Comparison of ENCODE assay signal across 35 cellular contexts in the genomic region with DNA sequence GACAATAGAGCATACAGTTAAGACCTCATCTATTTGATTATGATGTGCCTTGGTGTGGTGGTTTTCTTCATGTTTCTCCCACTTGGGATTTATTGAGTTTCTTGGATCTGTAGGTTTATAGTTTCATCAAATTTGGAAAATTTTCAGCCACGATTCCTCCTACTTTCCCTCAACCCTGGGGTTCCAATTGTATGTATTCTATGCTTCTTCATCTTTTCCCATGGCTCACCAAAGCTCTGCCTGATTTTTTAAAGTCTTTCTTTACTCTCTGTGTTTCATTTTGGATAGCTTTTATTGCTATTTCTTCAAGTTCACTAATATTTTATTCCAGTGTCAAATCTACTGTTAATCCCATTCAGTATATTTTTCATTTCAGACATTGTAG.
"Had no signal": no experiment of that assay in that cellular context is flagged by ENCODE, and none has a peak within 500 bp of the region (broad histone marks: within the 10 kb centered on the region; RNA-seq: fewer than 3 reads in every experiment).

No MANE protein-coding gene starts in this region.

- DNase-seq: activated B cell treated with CpG ODN at 0.5 μM for 24 hours; activated CD4-positive, alpha-beta memory T cell treated with anti-CD3 and anti-CD28 coated beads for 36 hours; activated CD4-positive, alpha-beta T cell treated with anti-CD3 and anti-CD28 coated beads for 4 hours; activated CD4-positive, alpha-beta T cell treated with anti-CD3 and anti-CD28 coated beads, Interleukin-2, amount 10 ng/mL, durations not matched to agents 24 days and 14 days; activated CD4-positive, alpha-beta T cell treated with anti-CD3 and anti-CD28 coated beads, Interleukin-2, amount 50 U/mL, for 1 hour; activated CD4-positive, alpha-beta T cell treated with anti-CD3 and anti-CD28 coated beads, Interleukin-2, amount 50 U/mL, for 4 hours; activated CD4-positive, CD25-positive, alpha-beta regulatory T cell treated with anti-CD3 and anti-CD28 coated beads, Interleukin-2, amount 50 U/mL, for 72 hours; activated CD8-positive, alpha-beta memory T cell treated with anti-CD3 and anti-CD28 coated beads, Interleukin-2, amount 50 U/mL, for 4 hours; activated CD8-positive, alpha-beta T cell treated with anti-CD3 and anti-CD28 coated beads for 36 hours; activated effector memory CD4-positive, alpha-beta T cell treated with anti-CD3 and anti-CD28 coated beads, Interleukin-2, amount 50 U/mL, for 16 hours; activated gamma-delta T cell treated with Interleukin-2 at 50 U/mL for 16 hours; activated naive CD4-positive, alpha-beta T cell; activated naive CD4-positive, alpha-beta T cell treated with anti-CD3 and anti-CD28 coated beads for 36 hours; activated naive CD4-positive, alpha-beta T cell treated with anti-CD3 and anti-CD28 coated beads, Interleukin-2, amount 50 U/mL, for 16 hours; activated naive CD8-positive, alpha-beta T cell treated with anti-CD3 and anti-CD28 coated beads for 36 hours; activated T-cell treated with anti-CD3 and anti-CD28 coated beads for 4 hours; activated T-cell treated with anti-CD3 and anti-CD28 coated beads, Interleukin-2, amount 50 U/mL, for 1 hour; activated T-cell treated with anti-CD3 and anti-CD28 coated beads, Interleukin-2, amount 50 U/mL, for 4 hours; activated T-cell treated with anti-CD3 and anti-CD28 coated beads, Interleukin-2, amount 50 U/mL, for 72 hours; amniotic stem cell; aorta; body of pancreas; brain microvascular endothelial cell; central memory CD4-positive, alpha-beta T cell; T-helper 1 cell; T-helper 2 cell; T-helper 9 cell had no signal

- H3K4me3 ChIP-seq: adrenal gland, body of pancreas, breast epithelium had no signal

- H3K4me1 Mint-ChIP-seq: activated T-helper 17 cell treated with anti-CD3 and anti-CD28 coated beads, Interleukin-2, amount 50 U/mL, for 72 hours had no signal

- H3K27me3 ChIP-seq: adrenal gland, body of pancreas, brain microvascular endothelial cell, breast epithelium had no signal

- H3K27me3 Mint-ChIP-seq: activated B cell treated with CpG ODN at 0.5 μM for 24 hours; activated CD4-positive, alpha-beta memory T cell treated with anti-CD3 and anti-CD28 coated beads for 36 hours; activated CD4-positive, alpha-beta T cell treated with anti-CD3 and anti-CD28 coated beads, Interleukin-2, amount 10 ng/mL, durations not matched to agents 24 days and 14 days; activated CD8-positive, alpha-beta T cell treated with anti-CD3 and anti-CD28 coated beads for 36 hours; activated naive CD8-positive, alpha-beta T cell treated with anti-CD3 and anti-CD28 coated beads for 36 hours; activated T-helper 17 cell treated with anti-CD3 and anti-CD28 coated beads, Interleukin-2, amount 50 U/mL, for 72 hours had no signal

- H3K27ac ChIP-seq: adrenal gland, body of pancreas, brain microvascular endothelial cell, breast epithelium, VCaP had no signal

- H3K27ac Mint-ChIP-seq: activated B cell treated with CpG ODN at 0.5 μM for 24 hours; activated CD4-positive, alpha-beta memory T cell treated with anti-CD3 and anti-CD28 coated beads for 36 hours; activated CD4-positive, alpha-beta T cell treated with anti-CD3 and anti-CD28 coated beads, Interleukin-2, amount 10 ng/mL, durations not matched to agents 24 days and 14 days; activated CD8-positive, alpha-beta T cell treated with anti-CD3 and anti-CD28 coated beads for 36 hours; activated naive CD4-positive, alpha-beta T cell treated with anti-CD3 and anti-CD28 coated beads for 36 hours; activated naive CD4-positive, alpha-beta T cell treated with anti-CD3 and anti-CD28 coated beads, Interleukin-2, amount 50 U/mL, for 72 hours; activated naive CD8-positive, alpha-beta T cell treated with anti-CD3 and anti-CD28 coated beads for 36 hours; activated T-cell treated with anti-CD3 and anti-CD28 coated beads, Interleukin-2, amount 50 U/mL, for 72 hours; activated T-helper 1 cell treated with anti-CD3 and anti-CD28 coated beads, Interleukin-12 subunit alpha, Interleukin-12 subunit beta, Interleukin-2, Interleukin-4 antibody, amounts not matched to agents 30 ng/mL and 10 ng/mL and 1 ng/mL, durations not matched to agents 14 hours and 24 hours and 36 hours; activated T-helper 17 cell treated with anti-CD3 and anti-CD28 coated beads, Interleukin-2, amount 50 U/mL, for 72 hours; T-helper 1 cell treated with Interleukin-12 subunit alpha and Interleukin-12 subunit beta and Interleukin-4 antibody, amounts not matched to agents 30 μg/mL and 1 μg/mL, for 36 hours; T-helper 2 cell treated with Interferon-gamma antibody and Interleukin-4, amounts not matched to agents 5 μg/mL and 100 μg/mL, for 36 hours had no signal

- H3K36me3 ChIP-seq: breast epithelium had no signal

- H3K9me3 ChIP-seq: adrenal gland, body of pancreas, breast epithelium had no signal

- H3K4me3 Mint-ChIP-seq: activated B cell treated with CpG ODN at 0.5 μM for 24 hours; activated CD4-positive, alpha-beta memory T cell treated with anti-CD3 and anti-CD28 coated beads for 36 hours; activated CD4-positive, alpha-beta T cell treated with anti-CD3 and anti-CD28 coated beads, Interleukin-2, amount 10 ng/mL, durations not matched to agents 24 days and 14 days; activated CD8-positive, alpha-beta T cell treated with anti-CD3 and anti-CD28 coated beads for 36 hours; activated naive CD4-positive, alpha-beta T cell treated with anti-CD3 and anti-CD28 coated beads for 36 hours; activated naive CD8-positive, alpha-beta T cell treated with anti-CD3 and anti-CD28 coated beads for 36 hours; activated T-cell treated with anti-CD3 and anti-CD28 coated beads, Interleukin-2, amount 50 U/mL, for 4 hours; activated T-cell treated with anti-CD3 and anti-CD28 coated beads, Interleukin-2, amount 50 U/mL, for 72 hours; activated T-helper 1 cell treated with anti-CD3 and anti-CD28 coated beads, Interleukin-12 subunit alpha, Interleukin-12 subunit beta, Interleukin-2, Interleukin-4 antibody, amounts not matched to agents 30 ng/mL and 10 ng/mL and 1 ng/mL, durations not matched to agents 14 hours and 24 hours and 36 hours; activated T-helper 17 cell treated with anti-CD3 and anti-CD28 coated beads, Interleukin-2, amount 50 U/mL, for 72 hours; T-helper 1 cell treated with Interleukin-12 subunit alpha and Interleukin-12 subunit beta and Interleukin-4 antibody, amounts not matched to agents 30 μg/mL and 1 μg/mL, for 36 hours; T-helper 2 cell treated with Interferon-gamma antibody and Interleukin-4, amounts not matched to agents 5 μg/mL and 100 μg/mL, for 36 hours had no signal
